8 cellular contexts compared by ENCODE assay signal in the genomic region with DNA sequence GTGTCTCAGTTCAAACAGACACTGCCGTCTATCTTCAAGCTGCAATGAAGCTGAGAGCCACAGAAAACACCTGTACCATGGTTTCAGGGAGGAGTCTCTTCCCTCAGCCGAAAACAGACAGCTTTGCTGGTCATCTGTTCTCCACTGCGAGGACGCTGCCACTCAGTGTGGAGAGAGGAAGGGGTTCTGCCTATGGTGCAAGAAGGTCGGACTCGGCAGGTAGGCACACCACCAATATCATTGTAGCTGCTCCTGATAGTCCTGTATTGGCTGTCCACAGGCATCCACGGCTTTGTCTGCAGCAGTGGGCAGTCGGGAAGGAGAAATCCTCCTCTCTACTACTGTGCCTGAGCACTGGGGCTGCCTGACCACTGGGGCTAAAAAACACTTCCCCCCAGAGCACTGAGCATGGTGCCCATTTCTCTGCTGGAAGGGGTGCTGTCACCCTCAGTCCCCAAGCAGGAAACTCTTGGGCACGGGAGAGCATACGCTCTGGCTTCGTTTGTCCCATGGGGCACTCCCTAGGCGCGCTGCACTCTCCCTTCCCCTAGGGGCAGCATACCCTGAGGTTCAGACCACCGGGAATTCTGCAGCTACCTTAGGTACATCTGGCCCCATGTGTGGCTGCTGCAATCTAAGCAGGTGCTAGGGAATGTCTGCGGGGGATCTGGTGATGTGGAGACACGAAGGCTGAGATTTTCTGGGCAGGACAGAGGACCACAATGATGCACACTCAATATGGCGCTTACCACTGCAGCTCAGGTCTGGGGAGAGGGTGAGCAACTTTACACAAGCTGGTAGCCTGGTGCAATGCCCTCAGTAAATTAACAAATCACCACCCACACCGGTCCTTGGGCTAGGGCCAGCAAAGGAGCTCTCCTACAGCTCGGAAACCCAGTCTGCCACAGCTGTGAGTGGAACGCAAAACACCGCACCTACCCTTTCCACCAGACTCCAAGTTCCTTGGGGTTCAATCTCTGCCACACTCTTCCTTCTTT.
DNase-seq lines count a peak whose midpoint lies in the region; ATAC-seq, FAIRE-seq and TF ChIP-seq lines count a peak whose summit lies in the region.

No MANE protein-coding gene starts in this region.

- peak overlapping the region; percentile 94 for H2AFZ ChIP-seq in keratinocyte (ENCODE audit: control insufficient read depth, low read length)

- no peak overlapping the region for H3K27ac Mint-ChIP-seq in WTC11

- H3K27me3 Mint-ChIP-seq in WTC11 (ENCODE audit: low read depth): no peaks in the 10 kb centered on the region

- no peaks in the 10 kb centered on the region for H3K9me3 ChIP-seq in keratinocyte (ENCODE audit: control insufficient read depth, low read depth, low read length)

- no peak overlapping the region for H3K27ac ChIP-seq in keratinocyte (ENCODE audit: control insufficient read depth, insufficient read depth, low read length)

- dilution Hi-C loops in keratinocyte (cut with MboI; ENCODE audit: extremely low pct_ligation_motif_present, low sequenced_read_pairs): no loop called here

- peak; percentile 10 for DNase-seq in COR-L47 (lab: John Stamatoyannopoulos, UW)
- peak; percentile 69 for DNase-seq in WTC11 (ENCODE audit: low spot score)
- DNase-seq in keratinocyte (ENCODE audit: low read depth, low spot score): no peak
- DNase-seq in AG08395 (ENCODE audit: low spot score): no peak
- no peak for DNase-seq in GM19238 (ENCODE audit: insufficient read length, low spot score)
- DNase-seq in COLO829 (ENCODE audit: low spot score): no peak

- peak overlapping the region; percentile 74 for H3K4me2 ChIP-seq in keratinocyte (ENCODE audit: control insufficient read depth, extremely low read depth, insufficient read depth, low read depth, low read length)

- H3K27me3 ChIP-seq in keratinocyte (ENCODE audit: control insufficient read depth, extremely low read depth, insufficient read depth, low read length): no peaks in the 10 kb centered on the region

- TF ChIP-seq CTCF in WTC11 (IDR thresholded peaks at IDR 0.05): peak; percentile 46
- peak; percentile 54 to 68 (median 58) for TF ChIP-seq CTCF in keratinocyte (optimal IDR thresholded peaks at IDR 0.05 in 1 of 3, IDR thresholded peaks at IDR 0.05 in 1 of 3, conservative IDR thresholded peaks at IDR 0.05 in 1 of 3; ENCODE audit: extremely low read depth in 1 of 3, insufficient read depth in 2 of 3, low read length in 3 of 3)

- peak overlapping the region; percentile 67 to 79 (median 73) for H3K4me3 ChIP-seq in keratinocyte (ENCODE audit: control insufficient read depth in 2 of 3, extremely low read depth in 1 of 3, insufficient read depth in 2 of 3, low read depth in 1 of 3, low read length in 3 of 3)

- H3K36me3 ChIP-seq in keratinocyte (ENCODE audit: control insufficient read depth in 2 of 2, extremely low read depth in 1 of 2, insufficient read depth in 2 of 2, low read length in 2 of 2): no peaks in the 10 kb centered on the region

- H3K9me3 Mint-ChIP-seq in WTC11: peaks cover 8% of the 10 kb centered on the region

- H3K9ac ChIP-seq in keratinocyte (ENCODE audit: control insufficient read depth, extremely low read depth, insufficient read depth, low read length): peak overlapping the region; percentile 18

- H4K20me1 ChIP-seq in keratinocyte (ENCODE audit: control insufficient read depth, extremely low read depth, insufficient read depth, low read length): no peaks in the 10 kb centered on the region

- peak overlapping the region; percentile 77 for H3K4me3 Mint-ChIP-seq in WTC11

- H3K36me3 Mint-ChIP-seq in WTC11: no peaks in the 10 kb centered on the region

- H3K79me2 ChIP-seq in keratinocyte (ENCODE audit: control insufficient read depth, insufficient read depth, low read length): no peaks in the 10 kb centered on the region

- peaks cover 3% of the 10 kb centered on the region; the same call in 1 of the 2 replicates for H3K4me1 Mint-ChIP-seq in WTC11

- CTCF ChIA-PET in WTC11 (lab: Charles Lee): interaction anchor here (0.6 to 2.5 kb wide), 50 partner anchors 8 to 1629 kb away, joined by 3 to 35 read pairs (median 4); a partner anchor contains a TSS

- FAIRE-seq in keratinocyte (lab: Jason Lieb, UNC): no peak

- no peaks in the 10 kb centered on the region for H3K9me1 ChIP-seq in keratinocyte (ENCODE audit: control insufficient read depth, extremely low read depth, insufficient read depth, low read length)

- no peaks in the 10 kb centered on the region for H3K4me1 ChIP-seq in keratinocyte (ENCODE audit: control insufficient read depth, extremely low read depth, insufficient read depth, low read length)

- POLR2A ChIA-PET in WTC11 (lab: Charles Lee): no interaction called here

- ATAC-seq in GM19395 (IDR thresholded peaks at IDR 0.05; ENCODE audit: unreplicated experiment): peak; percentile 39
- peak; percentile 40 for ATAC-seq in HG03354 (IDR thresholded peaks at IDR 0.05; ENCODE audit: poor library complexity, severe bottlenecking, unreplicated experiment)
- ATAC-seq in WTC11: peak; percentile 88

TF ChIP-seq in WTC11, 78 proteins besides CTCF, POLR2A, EP300 and RAD21:
- TF ChIP-seq RORB (CRISPR knock-in tag; IDR thresholded peaks at IDR 0.05) (no peak), CREB1 (CRISPR knock-in tag; IDR thresholded peaks at IDR 0.05) (no peak), MYBL2 (CRISPR knock-in tag; IDR thresholded peaks at IDR 0.05) (no peak)
- TF ChIP-seq, protein P1, sequence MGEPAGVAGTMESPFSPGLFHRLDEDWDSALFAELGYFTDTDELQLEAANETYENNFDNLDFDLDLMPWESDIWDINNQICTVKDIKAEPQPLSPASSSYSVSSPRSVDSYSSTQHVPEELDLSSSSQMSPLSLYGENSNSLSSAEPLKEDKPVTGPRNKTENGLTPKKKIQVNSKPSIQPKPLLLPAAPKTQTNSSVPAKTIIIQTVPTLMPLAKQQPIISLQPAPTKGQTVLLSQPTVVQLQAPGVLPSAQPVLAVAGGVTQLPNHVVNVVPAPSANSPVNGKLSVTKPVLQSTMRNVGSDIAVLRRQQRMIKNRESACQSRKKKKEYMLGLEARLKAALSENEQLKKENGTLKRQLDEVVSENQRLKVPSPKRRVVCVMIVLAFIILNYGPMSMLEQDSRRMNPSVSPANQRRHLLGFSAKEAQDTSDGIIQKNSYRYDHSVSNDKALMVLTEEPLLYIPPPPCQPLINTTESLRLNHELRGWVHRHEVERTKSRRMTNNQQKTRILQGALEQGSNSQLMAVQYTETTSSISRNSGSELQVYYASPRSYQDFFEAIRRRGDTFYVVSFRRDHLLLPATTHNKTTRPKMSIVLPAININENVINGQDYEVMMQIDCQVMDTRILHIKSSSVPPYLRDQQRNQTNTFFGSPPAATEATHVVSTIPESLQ (CRISPR knock-in tag; IDR thresholded peaks at IDR 0.05): no peak
- TF ChIP-seq, protein P2, sequence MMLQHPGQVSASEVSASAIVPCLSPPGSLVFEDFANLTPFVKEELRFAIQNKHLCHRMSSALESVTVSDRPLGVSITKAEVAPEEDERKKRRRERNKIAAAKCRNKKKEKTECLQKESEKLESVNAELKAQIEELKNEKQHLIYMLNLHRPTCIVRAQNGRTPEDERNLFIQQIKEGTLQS (CRISPR knock-in tag; conservative IDR thresholded peaks at IDR 0.05): no peak
- TF ChIP-seq, protein P3, sequence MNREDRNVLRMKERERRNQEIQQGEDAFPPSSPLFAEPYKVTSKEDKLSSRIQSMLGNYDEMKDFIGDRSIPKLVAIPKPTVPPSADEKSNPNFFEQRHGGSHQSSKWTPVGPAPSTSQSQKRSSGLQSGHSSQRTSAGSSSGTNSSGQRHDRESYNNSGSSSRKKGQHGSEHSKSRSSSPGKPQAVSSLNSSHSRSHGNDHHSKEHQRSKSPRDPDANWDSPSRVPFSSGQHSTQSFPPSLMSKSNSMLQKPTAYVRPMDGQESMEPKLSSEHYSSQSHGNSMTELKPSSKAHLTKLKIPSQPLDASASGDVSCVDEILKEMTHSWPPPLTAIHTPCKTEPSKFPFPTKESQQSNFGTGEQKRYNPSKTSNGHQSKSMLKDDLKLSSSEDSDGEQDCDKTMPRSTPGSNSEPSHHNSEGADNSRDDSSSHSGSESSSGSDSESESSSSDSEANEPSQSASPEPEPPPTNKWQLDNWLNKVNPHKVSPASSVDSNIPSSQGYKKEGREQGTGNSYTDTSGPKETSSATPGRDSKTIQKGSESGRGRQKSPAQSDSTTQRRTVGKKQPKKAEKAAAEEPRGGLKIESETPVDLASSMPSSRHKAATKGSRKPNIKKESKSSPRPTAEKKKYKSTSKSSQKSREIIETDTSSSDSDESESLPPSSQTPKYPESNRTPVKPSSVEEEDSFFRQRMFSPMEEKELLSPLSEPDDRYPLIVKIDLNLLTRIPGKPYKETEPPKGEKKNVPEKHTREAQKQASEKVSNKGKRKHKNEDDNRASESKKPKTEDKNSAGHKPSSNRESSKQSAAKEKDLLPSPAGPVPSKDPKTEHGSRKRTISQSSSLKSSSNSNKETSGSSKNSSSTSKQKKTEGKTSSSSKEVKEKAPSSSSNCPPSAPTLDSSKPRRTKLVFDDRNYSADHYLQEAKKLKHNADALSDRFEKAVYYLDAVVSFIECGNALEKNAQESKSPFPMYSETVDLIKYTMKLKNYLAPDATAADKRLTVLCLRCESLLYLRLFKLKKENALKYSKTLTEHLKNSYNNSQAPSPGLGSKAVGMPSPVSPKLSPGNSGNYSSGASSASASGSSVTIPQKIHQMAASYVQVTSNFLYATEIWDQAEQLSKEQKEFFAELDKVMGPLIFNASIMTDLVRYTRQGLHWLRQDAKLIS (CRISPR knock-in tag; IDR thresholded peaks at IDR 0.05; ENCODE audit: borderline replicate concordance): no peak
TF ChIP-seq in WTC11: peak in this region for 0.

Comparison
In these comparisons a context has a peak if more than half of its experiments do, and no peak if none do; other contexts are left out.
1. DNase-seq: peak in COR-L47 (single experiment) and WTC11 (single experiment); none in keratinocyte (single experiment), AG08395 (single experiment), GM19238 (single experiment) and COLO829 (single experiment).
2. Peak in every context shown above with its lines, with median percentiles within 50 percentile points of each other: ATAC-seq.